In genomic region chr19:43526884-43527859, GRCh38 we compare ENCODE assay signal across 9 cellular contexts. TPM values are rescaled to one million over a fixed set of nuclear protein-coding genes. Genes with fewer than 3 reads are reported as not detected.
A peak's percentile ranks its signal among the peaks of the same experiment; 100 is the strongest.
DNase-seq lines count a peak whose midpoint lies in the region; ATAC-seq, FAIRE-seq and TF ChIP-seq lines count a peak whose summit lies in the region.
"Had no signal": no experiment of that assay in that cellular context is flagged by ENCODE, and none has a peak within 500 bp of the region (broad histone marks: within the 10 kb centered on the region; RNA-seq: fewer than 3 reads in every experiment).

ETHE1 (minus strand) TSS chr19:43527201; CDS start chr19:43527177, 24 bp downstream.

- H3K9me3 ChIP-seq in MG63 = no peaks in the 10 kb centered on the region
- no peaks in the 10 kb centered on the region for H3K9me3 ChIP-seq in adrenal gland (replicated peaks in 1 of 3)
- H3K9me3 ChIP-seq in heart right ventricle = no peaks in the 10 kb centered on the region

- H3K4me1 ChIP-seq in adrenal gland (replicated peaks in 1 of 2) = peaks cover 13 to 34% of the 10 kb centered on the region in 2 donors
- H3K4me1 ChIP-seq in heart right ventricle = peaks cover 0 to 42% (median 35%) of the 10 kb centered on the region in 9 donors
- no peaks in the 10 kb centered on the region for H3K4me1 ChIP-seq in urinary bladder (ENCODE audit: insufficient read depth)

- H3K4me3 ChIP-seq in MG63 (peak within 1 kb of the TSS; percentile 93), adrenal gland (peak within 1 kb of the TSS; percentile 58 to 78 (median 70)), heart right ventricle (peak within 1 kb of the TSS; percentile 45 to 100 (median 90)), urinary bladder (ENCODE audit: low read depth, low read length) (peak within 1 kb of the TSS; percentile 88)

- H3K36me3 ChIP-seq in MG63 = no peaks in the 10 kb centered on the region; the same call in none of the 2 replicates
- no peaks in the 10 kb centered on the region for H3K36me3 ChIP-seq in adrenal gland (replicated peaks in 1 of 2)
- H3K36me3 ChIP-seq in heart right ventricle = peaks cover 0 to 8% (median 0%) of the 10 kb centered on the region in 9 donors
- no peaks in the 10 kb centered on the region for H3K36me3 ChIP-seq in urinary bladder (ENCODE audit: insufficient read depth)

- ATAC-seq in GM21717 (IDR thresholded peaks at IDR 0.05; ENCODE audit: unreplicated experiment) (peak; percentile 55), heart right ventricle (peak; percentile 92 to 95 (median 94))

- no peak for TF ChIP-seq CTCF in D721Med (IDR thresholded peaks at IDR 0.05; ENCODE audit: insufficient read depth, missing control alignments)
- TF ChIP-seq CTCF in adrenal gland (IDR thresholded peaks at IDR 0.05) = no peak
- peak in 3 of 9 donors; percentile 8 to 12 (median 11) for TF ChIP-seq CTCF in heart right ventricle (IDR thresholded peaks at IDR 0.05)

- no peak for FAIRE-seq in D721Med (lab: Jason Lieb, UNC)
- FAIRE-seq: islet of Langerhans had no signal

- H3K27me3 ChIP-seq in MG63 (no peaks in the 10 kb centered on the region), adrenal gland (no peaks in the 10 kb centered on the region), heart right ventricle (no peaks in the 10 kb centered on the region)

- WGBS in adrenal gland, 4 donors = 3 to 5% (median 5%) methylated on average over 33 to 54 of the region's 54 CpGs
- WGBS in heart right ventricle, 2 donors = 4% methylated on average over 53 to 54 of the region's 54 CpGs
- 4% methylated on average over 54 of the region's 54 CpGs for WGBS in urinary bladder

- peak within 1 kb of the TSS; percentile 84 to 94 (median 84) for H3K27ac ChIP-seq in adrenal gland
- H3K27ac ChIP-seq in heart right ventricle = peak within 1 kb of the TSS; percentile 41 to 88 (median 84)
- peak within 1 kb of the TSS; percentile 68 for H3K27ac ChIP-seq in urinary bladder (ENCODE audit: low read depth)

- TF ChIP-seq POLR2A in adrenal gland (IDR thresholded peaks at IDR 0.05) = peak; percentile 72 to 84

- intact Hi-C loops in adrenal gland (cut with DNase I) (no loop called here), heart right ventricle (cut with DNase I) (no loop called here)

- peak; percentile 71 for DNase-seq in D721Med (ENCODE audit: insufficient read length, low spot score)
- peak; percentile 89 for DNase-seq in MG63
- peak; percentile 53 to 83 (median 65) for DNase-seq in T-helper 1 cell
- DNase-seq in adrenal gland = peak; percentile 80 to 89 (median 85)
- DNase-seq in heart right ventricle = peak; percentile 85 to 89
- peak; percentile 58 for DNase-seq in pons (ENCODE audit: low spot score)

RNA-seq across cellular contexts. Expression of gene ETHE1, which starts in this region (rescaled TPM):
- 76.7 and 101 TPM in 2 replicates for total RNA-seq in MG63 (2014; rRNA removed; shearing (Covaris generic); ENCODE audit: low replicate concordance)
- total RNA-seq in adrenal gland = 10 to 100 TPM; 22.7 to 78.7 (median 39.4) TPM
- 10 to 100 TPM; 18.2 to 20.0 (median 18.4) TPM for polyA plus RNA-seq in adrenal gland
- total RNA-seq in heart right ventricle = 10 to 100 TPM in 9 of 10 donors, 1 to 10 TPM in 1; 8.7 to 21.3 (median 13.0) TPM
- 10 to 100 TPM in 1 of 2 donors, 1 to 10 TPM in 1; 5.1 to 23.6 TPM for polyA plus RNA-seq in heart right ventricle
- total RNA-seq in urinary bladder = 27.6 TPM
- 60.1 TPM for polyA plus RNA-seq in urinary bladder

Comparison
In these comparisons a context has a peak if more than half of its experiments do, and no peak if none do; other contexts are left out.
1. Peak in every context shown above with its lines: DNase-seq, ATAC-seq, H3K4me3 ChIP-seq and H3K27ac ChIP-seq.